ENCODE assay signal across 23 cellular contexts in the genomic region with DNA sequence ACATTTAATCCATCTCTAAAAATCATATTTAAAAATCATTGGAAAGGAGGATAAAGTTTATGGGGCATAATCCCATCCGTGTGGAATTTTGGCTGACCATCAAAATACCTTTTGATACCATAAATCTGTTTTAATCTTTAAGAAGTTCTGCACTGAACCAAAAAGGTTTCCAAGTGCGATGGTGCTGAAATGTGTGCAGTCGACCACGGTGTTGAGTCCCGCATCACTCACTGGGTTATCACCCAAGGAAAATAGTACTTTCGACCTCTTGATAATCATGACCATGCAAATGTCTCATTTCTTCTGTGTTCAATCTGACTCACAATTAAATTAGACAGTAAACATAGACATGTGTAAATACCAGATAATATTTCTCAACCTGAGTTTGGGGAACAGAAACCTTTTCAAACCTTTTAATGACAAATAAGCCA.
DNase-seq lines count a peak whose midpoint lies in the region; FAIRE-seq and TF ChIP-seq lines count a peak whose summit lies in the region.
"Had no signal": no experiment of that assay in that cellular context is flagged by ENCODE, and none has a peak within 500 bp of the region (broad histone marks: within the 10 kb centered on the region; RNA-seq: fewer than 3 reads in every experiment).

No MANE protein-coding gene starts in this region.

- H3K27me3 ChIP-seq in bronchial epithelial cell (ENCODE audit: control insufficient read depth, insufficient read depth, low read length): no peaks in the 10 kb centered on the region

- POLR2A ChIA-PET in GM10248 (lab: Yijun Ruan, JAX): no interaction called here

- H3K36me3 ChIP-seq in bronchial epithelial cell (ENCODE audit: control insufficient read depth, insufficient read depth, low read length): no peaks in the 10 kb centered on the region

- TF ChIP-seq CTCF in bronchial epithelial cell (IDR thresholded peaks at IDR 0.05; ENCODE audit: insufficient read depth, low read length, severe bottlenecking): no peak
- TF ChIP-seq CTCF in GM10248 (IDR thresholded peaks at IDR 0.05; ENCODE audit: control extremely low read depth, extremely low read depth, low read depth, missing control alignments): no peak

- H3K4me3 ChIP-seq in bronchial epithelial cell (ENCODE audit: low read depth, low read length): no peak overlapping the region
- H3K4me3 ChIP-seq: dorsolateral prefrontal cortex had no signal

- CTCF ChIA-PET in GM10248 (lab: Yijun Ruan, JAX): no interaction called here

- FAIRE-seq in HTR-8/SVneo (lab: Jason Lieb, UNC) (peak; percentile 23), bronchial epithelial cell (lab: Jason Lieb, UNC) (no peak)
- FAIRE-seq: HepG2 had no signal

- no peak for DNase-seq in HTR-8/SVneo (ENCODE audit: insufficient read length, low spot score)
- peak; percentile 72 for DNase-seq in MV-4-11 (lab: John Stamatoyannopoulos, UW)
- peak; percentile 93 for DNase-seq in bronchial epithelial cell (ENCODE audit: low read depth)
- DNase-seq in renal cortical epithelial cell (ENCODE audit: low read depth): peak; percentile 29
- DNase-seq in stimulated activated CD4-positive, alpha-beta T cell treated with anti-CD3 and anti-CD28 coated beads, Interleukin-12 subunit alpha, Interleukin-12 subunit beta, amount 100 ng/mL, for 4 hours: no peak
- no peak for DNase-seq in GM19238 (ENCODE audit: insufficient read length, low spot score)
- no peak for DNase-seq in GM10248 (ENCODE audit: extremely low spot score)
- DNase-seq: activated CD4-positive, alpha-beta T cell treated with anti-CD3 and anti-CD28 coated beads for 36 hours; activated T-cell treated with anti-CD3 and anti-CD28 coated beads for 4 hours; aorta; CD4-positive, CD25-positive, alpha-beta regulatory T cell; dorsolateral prefrontal cortex; GOT3; natural killer cell; NCI-H1105 treated with DMSO at 0.1 percent for 48 hours; NCI-H1930; NCI-H526; NK-92 treated with Interleukin-12 subunit alpha and Interleukin-12 subunit beta, amount 100 ng/mL, for 24 hours; retina; stimulated activated CD4-positive, alpha-beta T cell treated with anti-CD3 and anti-CD28 coated beads, Interleukin-2, amount 100 ng/mL, for 48 hours; T-helper 2 cell; trophoblast cell had no signal

Comparison
In these comparisons a context has a peak if more than half of its experiments do, and no peak if none do; other contexts are left out.
1. DNase-seq: peak in MV-4-11 (single experiment), bronchial epithelial cell (single experiment) and renal cortical epithelial cell (single experiment); none in HTR-8/SVneo (single experiment), stimulated activated CD4-positive, alpha-beta T cell treated with anti-CD3 and anti-CD28 coated beads, Interleukin-12 subunit alpha, Interleukin-12 subunit beta, amount 100 ng/mL, for 4 hours (single experiment), GM19238 (single experiment) and GM10248 (single experiment).